ENCODE assay signal across 14 cellular contexts in the genomic region with DNA sequence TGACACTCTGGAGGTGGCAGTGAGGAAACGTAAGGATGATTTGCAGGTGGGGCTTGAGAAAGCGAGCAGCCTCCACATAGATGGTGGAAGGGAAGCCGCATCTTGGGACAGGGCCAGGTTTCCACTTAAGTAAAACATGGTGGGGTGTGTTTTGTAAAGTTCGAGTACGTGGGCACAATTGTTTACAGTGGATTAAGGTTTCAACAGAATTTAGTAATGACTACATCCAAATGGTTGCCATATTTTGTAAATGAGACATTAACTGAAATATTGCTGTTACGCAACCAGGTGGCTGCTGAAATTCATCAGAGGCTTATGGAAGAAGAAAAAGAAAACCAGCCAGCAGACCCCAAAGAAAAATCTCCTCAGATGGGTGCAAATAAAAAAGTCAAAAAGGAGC.
DNase-seq lines count a peak whose midpoint lies in the region; ATAC-seq and TF ChIP-seq lines count a peak whose summit lies in the region.
"Had no signal": no experiment of that assay in that cellular context is flagged by ENCODE, and none has a peak within 500 bp of the region (broad histone marks: within the 10 kb centered on the region; RNA-seq: fewer than 3 reads in every experiment).

No MANE protein-coding gene starts in this region.

- H3K36me3 Mint-ChIP-seq in type B pancreatic cell: no peaks in the 10 kb centered on the region
- H3K36me3 Mint-ChIP-seq: naive B cell had no signal

- no peaks in the 10 kb centered on the region for H4K20me1 ChIP-seq in PC-3 (ENCODE audit: low read length)
- H4K20me1 ChIP-seq in OCI-LY7 (ENCODE audit: insufficient read depth, low read length): no peaks in the 10 kb centered on the region

- no peaks in the 10 kb centered on the region for H3F3A ChIP-seq in PC-3 (ENCODE audit: low read length, unreplicated experiment)

- 66 to 93% (median 76%) methylated on average over 6 of the region's 6 CpGs for WGBS in spleen, 5 donors

- POLR2A ChIA-PET in PC-3 (lab: Charles Lee; ENCODE audit: unreplicated experiment): no interaction called here
- POLR2A ChIA-PET in OCI-LY7 (lab: Charles Lee): no interaction called here

- no peak for TF ChIP-seq POLR2A in spleen (IDR thresholded peaks at IDR 0.05)

- H3K27me3 Mint-ChIP-seq in type B pancreatic cell: peaks cover 6% of the 10 kb centered on the region
- H3K27me3 Mint-ChIP-seq: naive B cell had no signal

- H3K4me3 Mint-ChIP-seq in type B pancreatic cell: no peak overlapping the region
- H3K4me3 Mint-ChIP-seq: effector memory CD8-positive, alpha-beta T cell; naive B cell had no signal

- BruUV-seq in PC-3 (replicated peaks; lab: Mats Ljungman, UMichigan): no TSS peak
- no TSS peak for BruUV-seq in OCI-LY7 (replicated peaks; lab: Mats Ljungman, UMichigan)

- H3K9me3 ChIP-seq in PC-3 (ENCODE audit: low read length): no peaks in the 10 kb centered on the region
- no peaks in the 10 kb centered on the region for H3K9me3 ChIP-seq in spleen
- no peaks in the 10 kb centered on the region for H3K9me3 ChIP-seq in OCI-LY7 (ENCODE audit: low read length)
- H3K9me3 ChIP-seq: heart right ventricle had no signal

- H3K36me3 ChIP-seq in PC-3 (ENCODE audit: low read depth, low read length): no peaks in the 10 kb centered on the region
- no peaks in the 10 kb centered on the region for H3K36me3 ChIP-seq in spleen
- H3K36me3 ChIP-seq in OCI-LY7 (ENCODE audit: insufficient read depth, low read length): no peaks in the 10 kb centered on the region
- H3K36me3 ChIP-seq: heart right ventricle had no signal

- peak overlapping the region; percentile 9; the same call in 1 of the 2 replicates for H3K4me2 ChIP-seq in PC-3 (ENCODE audit: low read length)
- H3K4me2 ChIP-seq in OCI-LY7 (ENCODE audit: low read length): no peak overlapping the region

- H3K9me2 ChIP-seq in PC-3 (replicated peaks; ENCODE audit: low read length): no peaks in the 10 kb centered on the region
- no peaks in the 10 kb centered on the region for H3K9me2 ChIP-seq in OCI-LY7 (ENCODE audit: insufficient read depth, low read length)

- no peaks in the 10 kb centered on the region for H3K9me3 Mint-ChIP-seq in type B pancreatic cell
- H3K9me3 Mint-ChIP-seq: effector memory CD8-positive, alpha-beta T cell; naive B cell had no signal

- H3K4me1 Mint-ChIP-seq in type B pancreatic cell (ENCODE audit: unreplicated experiment): no peaks in the 10 kb centered on the region
- H3K4me1 Mint-ChIP-seq: naive B cell had no signal

- H3K79me2 ChIP-seq in PC-3 (ENCODE audit: low read length) (no peaks in the 10 kb centered on the region), OCI-LY7 (ENCODE audit: insufficient read depth, low read depth, low read length) (no peaks in the 10 kb centered on the region)

- peak overlapping the region; percentile 36 for H2AFZ ChIP-seq in PC-3 (ENCODE audit: low read length)
- no peak overlapping the region for H2AFZ ChIP-seq in OCI-LY7 (ENCODE audit: low read length)

- ATAC-seq in PC-3: no peak
- ATAC-seq: effector memory CD8-positive, alpha-beta T cell; heart right ventricle; left cardiac atrium had no signal

- intact Hi-C loops in PC-3 (cut with micrococcal nuclease): no loop called here
- intact Hi-C loops in spleen (cut with DNase I; ENCODE audit: low total_unique reads): loop anchor here (10.0 kb wide), 1 partner anchor 117 kb away; no protein-coding TSS in a partner anchor
- intact Hi-C loops in OCI-LY7 (cut with micrococcal nuclease; ENCODE audit: unreplicated experiment): loop anchor here (10.0 kb wide), 1 partner anchor 687 kb away; no protein-coding TSS in a partner anchor

- H3K9ac ChIP-seq in PC-3 (ENCODE audit: low read length): no peak overlapping the region

- H3K4me3 ChIP-seq in PC-3 (ENCODE audit: low read length): no peak overlapping the region
- H3K4me3 ChIP-seq in spleen: no peak overlapping the region
- no peak overlapping the region for H3K4me3 ChIP-seq in OCI-LY7 (ENCODE audit: low read depth, low read length, poor library complexity, severe bottlenecking)
- H3K4me3 ChIP-seq: heart right ventricle had no signal

- CTCF ChIA-PET in PC-3 (lab: Charles Lee): no interaction called here
- CTCF ChIA-PET in OCI-LY7 (lab: Charles Lee; ENCODE audit: unreplicated experiment): interaction anchor here (0.9 kb wide), 1 partner anchor 154 kb away, joined by 4 read pairs; no protein-coding TSS in a partner anchor

- H3K27ac Mint-ChIP-seq in type B pancreatic cell: no peak overlapping the region
- H3K27ac Mint-ChIP-seq: effector memory CD8-positive, alpha-beta T cell had no signal

- H3K4me1 ChIP-seq in PC-3 (ENCODE audit: insufficient read depth, low read length) (peaks cover 32% of the 10 kb centered on the region), spleen (no peaks in the 10 kb centered on the region), OCI-LY7 (ENCODE audit: insufficient read depth, low read length, poor library complexity, severe bottlenecking) (no peaks in the 10 kb centered on the region)
- H3K4me1 ChIP-seq: heart right ventricle had no signal

- peak; percentile 26 for DNase-seq in AG08396 (ENCODE audit: low spot score)
- peak; percentile 47 for DNase-seq in GM04503 (ENCODE audit: low read depth)
- peak; percentile 80 for DNase-seq in PC-3
- DNase-seq in fibroblast of the conjunctiva (ENCODE audit: low read depth): peak; percentile 55
- no peak for DNase-seq in type B pancreatic cell (ENCODE audit: extremely low spot score, unreplicated experiment)
- no peak for DNase-seq in medulla oblongata (ENCODE audit: extremely low spot score)
- DNase-seq in spleen: no peak
- no peak for DNase-seq in OCI-LY7 (ENCODE audit: low spot score)
- DNase-seq: activated CD4-positive, alpha-beta T cell treated with anti-CD3 and anti-CD28 coated beads for 1 hour; effector memory CD8-positive, alpha-beta T cell; heart right ventricle; left cardiac atrium; naive B cell; NCI-H187 had no signal

- no peak for TF ChIP-seq CTCF in PC-3 (conservative IDR thresholded peaks at IDR 0.05; ENCODE audit: low read depth, low read length)
- TF ChIP-seq CTCF in type B pancreatic cell (conservative IDR thresholded peaks at IDR 0.05): no peak
- no peak for TF ChIP-seq CTCF in spleen (IDR thresholded peaks at IDR 0.05 in 8 of 11, conservative IDR thresholded peaks at IDR 0.05 in 3 of 11)
- no peak for TF ChIP-seq CTCF in OCI-LY7 (conservative IDR thresholded peaks at IDR 0.05; ENCODE audit: low read length)

- H3K27ac ChIP-seq in PC-3 (ENCODE audit: low read length) (no peak overlapping the region), spleen (no peak overlapping the region), OCI-LY7 (ENCODE audit: low read depth, low read length, poor library complexity, severe bottlenecking) (no peak overlapping the region)
- H3K27ac ChIP-seq: heart right ventricle had no signal

- H3K27me3 ChIP-seq in PC-3 (ENCODE audit: low read length): no peaks in the 10 kb centered on the region
- H3K27me3 ChIP-seq in spleen (replicated peaks in 1 of 7): no peaks in the 10 kb centered on the region

Comparison
In these comparisons a context has a peak if more than half of its experiments do, and no peak if none do; other contexts are left out.
1. DNase-seq: peak in AG08396 (single experiment), GM04503 (single experiment), PC-3 (single experiment) and fibroblast of the conjunctiva (single experiment); none in type B pancreatic cell (single experiment), medulla oblongata (single experiment), spleen (single experiment) and OCI-LY7 (single experiment).